ENCODE assay signal across 20 cellular contexts in the genomic region with DNA sequence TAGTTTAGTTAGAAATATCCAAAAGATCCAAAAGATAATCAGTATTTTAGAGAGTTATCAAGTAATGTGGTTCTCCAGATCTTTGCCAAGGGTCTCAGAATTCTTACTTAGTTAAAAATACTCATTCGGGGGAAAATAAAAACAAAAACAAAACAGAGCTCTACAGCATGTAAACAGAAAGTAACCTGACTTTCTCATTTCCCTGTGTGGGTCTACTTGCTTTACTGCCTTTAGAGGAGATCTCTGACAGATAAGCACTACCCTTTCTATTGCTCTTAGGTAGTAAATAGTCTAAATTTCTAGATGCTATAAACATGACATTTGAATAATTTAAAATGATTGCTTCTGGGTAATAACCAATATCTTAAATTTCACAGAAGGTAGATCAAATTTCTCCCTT.
"Had no signal": no experiment of that assay in that cellular context is flagged by ENCODE, and none has a peak within 500 bp of the region (broad histone marks: within the 10 kb centered on the region; RNA-seq: fewer than 3 reads in every experiment).

No MANE protein-coding gene starts in this region.

- H3K4me1 ChIP-seq: adrenal gland had no signal

- H3K27me3 ChIP-seq: adrenal gland had no signal

- H2AFZ ChIP-seq: PC-9 had no signal

- H3K36me3 Mint-ChIP-seq: activated naive CD8-positive, alpha-beta T cell treated with anti-CD3 and anti-CD28 coated beads, Interleukin-2, amount 10 ng/mL, durations not matched to agents 7 days and 5 days; T-cell had no signal

- H3K4me3 Mint-ChIP-seq: activated CD4-positive, alpha-beta memory T cell treated with anti-CD3 and anti-CD28 coated beads, Interleukin-2, amount 10 ng/mL, durations not matched to agents 7 days and 5 days; activated CD4-positive, alpha-beta T cell treated with anti-CD3 and anti-CD28 coated beads for 36 hours; activated naive CD8-positive, alpha-beta T cell treated with anti-CD3 and anti-CD28 coated beads, Interleukin-2, amount 10 ng/mL, durations not matched to agents 7 days and 5 days; activated T-cell treated with anti-CD3 and anti-CD28 coated beads, Interleukin-2, amount 50 U/mL, for 72 hours; T-cell had no signal

- FAIRE-seq: colon had no signal

- DNase-seq: activated CD4-positive, alpha-beta memory T cell treated with anti-CD3 and anti-CD28 coated beads, Interleukin-2, amount 10 ng/mL, durations not matched to agents 7 days and 5 days; activated CD4-positive, alpha-beta T cell treated with anti-CD3 and anti-CD28 coated beads for 36 hours; activated CD4-positive, alpha-beta T cell treated with anti-CD3 and anti-CD28 coated beads, Interleukin-2, amount 50 U/mL, for 1 hour; activated gamma-delta T cell treated with Interleukin-2 at 50 U/mL for 16 hours; activated naive CD4-positive, alpha-beta T cell treated with anti-CD3 and anti-CD28 coated beads, Interleukin-2, amount 50 U/mL, for 16 hours; activated naive CD8-positive, alpha-beta T cell treated with anti-CD3 and anti-CD28 coated beads, Interleukin-2, amount 10 ng/mL, durations not matched to agents 7 days and 5 days; activated T-cell treated with anti-CD3 and anti-CD28 coated beads, Interleukin-2, amount 50 U/mL, for 72 hours; adrenal gland; anterior cingulate cortex; cerebellar nuclear complex; NCI-H1105 treated with DMSO at 0.1 percent for 48 hours; NCI-H187; NCI-H2081; NCI-H524; PC-9; SHP77 treated with DMSO at 0.1 percent for 48 hours; T-cell; WERI-Rb-1 had no signal

- H3K27ac Mint-ChIP-seq: activated CD4-positive, alpha-beta memory T cell treated with anti-CD3 and anti-CD28 coated beads, Interleukin-2, amount 10 ng/mL, durations not matched to agents 7 days and 5 days; activated CD4-positive, alpha-beta T cell treated with anti-CD3 and anti-CD28 coated beads for 36 hours; activated naive CD8-positive, alpha-beta T cell treated with anti-CD3 and anti-CD28 coated beads, Interleukin-2, amount 10 ng/mL, durations not matched to agents 7 days and 5 days; activated T-cell treated with anti-CD3 and anti-CD28 coated beads, Interleukin-2, amount 50 U/mL, for 72 hours; activated T-helper 2 cell treated with anti-CD3 and anti-CD28 coated beads, Interferon-gamma antibody, Interleukin-2, Interleukin-4, amounts not matched to agents 10 μg/mL and 5 μg/mL and 100 μg/mL, durations not matched to agents 14 hours and 24 hours and 36 hours; T-cell had no signal

- H3K4me2 ChIP-seq: PC-9 had no signal

- H3K27ac ChIP-seq: adrenal gland, PC-9, WERI-Rb-1 had no signal

- ATAC-seq: activated CD4-positive, alpha-beta T cell treated with anti-CD3 and anti-CD28 coated beads for 36 hours; activated T-cell treated with anti-CD3 and anti-CD28 coated beads, Interleukin-2, amount 50 U/mL, for 72 hours; T-cell had no signal

- H3K4me3 ChIP-seq: adrenal gland, PC-9 had no signal

- H3K27me3 Mint-ChIP-seq: activated CD4-positive, alpha-beta memory T cell treated with anti-CD3 and anti-CD28 coated beads, Interleukin-2, amount 10 ng/mL, durations not matched to agents 7 days and 5 days; activated CD4-positive, alpha-beta T cell treated with anti-CD3 and anti-CD28 coated beads for 36 hours; activated naive CD8-positive, alpha-beta T cell treated with anti-CD3 and anti-CD28 coated beads, Interleukin-2, amount 10 ng/mL, durations not matched to agents 7 days and 5 days; T-cell had no signal

- H3K4me1 Mint-ChIP-seq: activated CD4-positive, alpha-beta memory T cell treated with anti-CD3 and anti-CD28 coated beads, Interleukin-2, amount 10 ng/mL, durations not matched to agents 7 days and 5 days; activated CD4-positive, alpha-beta T cell treated with anti-CD3 and anti-CD28 coated beads for 36 hours; activated naive CD8-positive, alpha-beta T cell treated with anti-CD3 and anti-CD28 coated beads, Interleukin-2, amount 10 ng/mL, durations not matched to agents 7 days and 5 days; T-cell had no signal

- H3K9me3 ChIP-seq: adrenal gland had no signal

- H3K36me3 ChIP-seq: adrenal gland, WERI-Rb-1 had no signal
